ENCODE assay signal across 1 cellular context in the genomic region with DNA sequence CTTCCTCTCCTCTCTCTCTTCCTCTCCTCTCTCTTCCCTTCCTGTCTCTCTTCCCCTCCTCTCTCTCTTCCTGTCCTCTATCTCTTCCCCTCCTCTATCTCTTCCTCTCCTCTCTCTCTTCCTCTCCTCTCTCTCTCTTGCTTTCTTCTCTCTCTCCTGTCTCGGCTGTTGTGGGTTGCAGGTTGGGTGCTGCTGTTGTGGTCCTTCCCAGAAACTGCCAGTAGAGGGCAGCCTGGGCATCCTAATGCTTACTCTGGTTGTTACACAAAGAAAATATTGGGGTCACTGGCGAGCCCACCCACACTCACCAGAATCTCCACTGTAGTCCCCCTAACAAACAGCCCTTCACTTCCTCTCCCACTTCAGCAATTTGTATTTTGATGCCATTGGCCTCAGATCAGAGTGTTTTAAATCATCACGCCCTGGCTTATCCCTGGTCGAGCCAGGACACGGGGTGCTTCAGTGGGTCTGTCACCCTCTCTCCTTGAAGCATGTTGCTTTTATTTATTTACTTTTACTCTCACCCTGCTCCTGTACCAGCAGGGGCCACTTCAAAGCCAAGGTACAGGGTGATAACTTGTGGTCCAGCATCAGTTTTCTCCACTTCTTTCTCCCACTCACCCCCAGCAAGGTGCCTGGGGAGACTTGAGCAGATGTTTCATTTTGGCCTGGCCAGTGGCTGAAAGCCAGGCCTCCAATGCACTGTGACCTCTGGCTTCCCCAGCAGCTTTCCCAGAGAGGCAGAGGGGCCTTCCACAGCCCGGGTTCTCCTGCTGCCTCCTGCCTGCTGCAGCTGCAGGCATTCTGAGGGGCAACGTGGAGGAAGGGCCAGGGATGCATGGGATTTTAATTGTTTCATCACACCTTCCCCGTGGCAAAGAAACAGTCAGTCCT.
TF ChIP-seq lines count a peak whose summit lies in the region.

No MANE protein-coding gene starts in this region.

TF ChIP-seq in SK-N-SH, 30 proteins besides CTCF, POLR2A, EP300 and RAD21:
- TF ChIP-seq NRF1 (IDR thresholded peaks at IDR 0.05; ENCODE audit: low read depth, low read length) (no peak), SMC3 (IDR thresholded peaks at IDR 0.05; ENCODE audit: low read depth, low read length) (peak; percentile 90), GABPA (IDR thresholded peaks at IDR 0.05; ENCODE audit: low read depth) (no peak)
- TF ChIP-seq, protein P1, sequence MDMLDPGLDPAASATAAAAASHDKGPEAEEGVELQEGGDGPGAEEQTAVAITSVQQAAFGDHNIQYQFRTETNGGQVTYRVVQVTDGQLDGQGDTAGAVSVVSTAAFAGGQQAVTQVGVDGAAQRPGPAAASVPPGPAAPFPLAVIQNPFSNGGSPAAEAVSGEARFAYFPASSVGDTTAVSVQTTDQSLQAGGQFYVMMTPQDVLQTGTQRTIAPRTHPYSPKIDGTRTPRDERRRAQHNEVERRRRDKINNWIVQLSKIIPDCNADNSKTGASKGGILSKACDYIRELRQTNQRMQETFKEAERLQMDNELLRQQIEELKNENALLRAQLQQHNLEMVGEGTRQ (IDR thresholded peaks at IDR 0.05; ENCODE audit: borderline replicate concordance, low read depth, low read length), result no peak
TF ChIP-seq in SK-N-SH: peak in this region for 1.
